11 cellular contexts compared by ENCODE assay signal in genomic region chr4:16896871-16897270, GRCh38. TPM values are rescaled to one million over a fixed set of nuclear protein-coding genes. Genes with fewer than 3 reads are reported as not detected.
DNase-seq lines count a peak whose midpoint lies in the region; ATAC-seq and TF ChIP-seq lines count a peak whose summit lies in the region.
"Had no signal": no experiment of that assay in that cellular context is flagged by ENCODE, and none has a peak within 500 bp of the region (broad histone marks: within the 10 kb centered on the region; RNA-seq: fewer than 3 reads in every experiment).

No MANE protein-coding gene starts in this region.

- H3K9ac ChIP-seq in iPS-15b (ENCODE audit: low read depth, low read length), result no peak overlapping the region

- no peaks in the 10 kb centered on the region for H3K9me3 Mint-ChIP-seq in stimulated activated effector memory CD8-positive, alpha-beta T cell treated with anti-CD3 and anti-CD28 coated beads, Interleukin-12 subunit alpha, Interleukin-12 subunit beta, amount 100 ng/mL, for 72 hours
- H3K9me3 Mint-ChIP-seq: central memory CD8-positive, alpha-beta T cell had no signal

- H3K27me3 ChIP-seq in iPS-15b (ENCODE audit: control insufficient read depth, insufficient read depth, low read length), result no peaks in the 10 kb centered on the region
- H3K27me3 ChIP-seq in sigmoid colon, result no peaks in the 10 kb centered on the region

- H3K4me3 ChIP-seq in iPS-15b (ENCODE audit: low read depth, low read length) (peak overlapping the region; percentile 56), sigmoid colon (peak overlapping the region; percentile 6 to 50 (median 42))

- DNase-seq in GM03348 (ENCODE audit: low spot score) (peak; percentile 48), astrocyte of the hippocampus (ENCODE audit: low read depth, low spot score) (peak; percentile 58), sigmoid colon (no peak), NOMO-1 treated with dmso at 0.1 percent for 144 hours (lab: John Stamatoyannopoulos, UW; ENCODE audit: unreplicated experiment) (no peak)
- no peak for DNase-seq in stimulated activated CD8-positive, alpha-beta memory T cell treated with anti-CD3 and anti-CD28 coated beads, Interleukin-4, amount 100 ng/mL, for 48 hours
- DNase-seq in stimulated activated effector memory CD8-positive, alpha-beta T cell treated with anti-CD3 and anti-CD28 coated beads, Interleukin-12 subunit alpha, Interleukin-12 subunit beta, amount 100 ng/mL, for 72 hours (ENCODE audit: low spot score in 2 of 2), result no peak
- DNase-seq: activated CD4-positive, alpha-beta T cell treated with anti-CD3 and anti-CD28 coated beads, Interleukin-2, amount 50 U/mL, for 48 hours; DMS153 had no signal

- H3K4me1 ChIP-seq in iPS-15b (ENCODE audit: control insufficient read depth, insufficient read depth, low read length) (peaks cover 49% of the 10 kb centered on the region), sigmoid colon (peaks cover 0 to 12% (median 4%) of the 10 kb centered on the region in 4 donors)

- H3K36me3 Mint-ChIP-seq in stimulated activated effector memory CD8-positive, alpha-beta T cell treated with anti-CD3 and anti-CD28 coated beads, Interleukin-12 subunit alpha, Interleukin-12 subunit beta, amount 100 ng/mL, for 72 hours, result no peaks in the 10 kb centered on the region

- H3K36me3 ChIP-seq in iPS-15b (ENCODE audit: control insufficient read depth, insufficient read depth, low read length) (no peaks in the 10 kb centered on the region), sigmoid colon (no peaks in the 10 kb centered on the region)

- no peak for ATAC-seq in HG03135 (IDR thresholded peaks at IDR 0.05; ENCODE audit: unreplicated experiment)
- no peak for ATAC-seq in stimulated activated effector memory CD8-positive, alpha-beta T cell treated with anti-CD3 and anti-CD28 coated beads, Interleukin-12 subunit alpha, Interleukin-12 subunit beta, amount 100 ng/mL, for 72 hours

- TF ChIP-seq CTCF in sigmoid colon (IDR thresholded peaks at IDR 0.05), result no peak

- H3K27ac Mint-ChIP-seq in stimulated activated effector memory CD8-positive, alpha-beta T cell treated with anti-CD3 and anti-CD28 coated beads, Interleukin-12 subunit alpha, Interleukin-12 subunit beta, amount 100 ng/mL, for 72 hours, result no peak overlapping the region

- intact Hi-C loops in sigmoid colon (cut with DNase I), result loop anchor here (5.0 kb wide), 1 partner anchor 70 kb away; no protein-coding TSS in a partner anchor

- TF ChIP-seq POLR2A in sigmoid colon (IDR thresholded peaks at IDR 0.05), result no peak

- H3K4me3 Mint-ChIP-seq in stimulated activated effector memory CD8-positive, alpha-beta T cell treated with anti-CD3 and anti-CD28 coated beads, Interleukin-12 subunit alpha, Interleukin-12 subunit beta, amount 100 ng/mL, for 72 hours, result no peak overlapping the region
- H3K4me3 Mint-ChIP-seq: central memory CD8-positive, alpha-beta T cell had no signal

- H3K27ac ChIP-seq in sigmoid colon, result peak overlapping the region; percentile 46 to 77 (median 53)

- 41 to 49% methylated on average over 3 of the region's 3 CpGs for WGBS in sigmoid colon, 2 donors

- no peaks in the 10 kb centered on the region for H3K4me1 Mint-ChIP-seq in stimulated activated effector memory CD8-positive, alpha-beta T cell treated with anti-CD3 and anti-CD28 coated beads, Interleukin-12 subunit alpha, Interleukin-12 subunit beta, amount 100 ng/mL, for 72 hours

- H3K9me3 ChIP-seq in iPS-15b (ENCODE audit: control insufficient read depth, insufficient read depth, low read length), result no peaks in the 10 kb centered on the region
- no peaks in the 10 kb centered on the region for H3K9me3 ChIP-seq in sigmoid colon

- TF ChIP-seq EP300 in sigmoid colon (IDR thresholded peaks at IDR 0.05), result no peak

RNA-seq across cellular contexts. Expression of gene LDB2, which starts 1.6 kb away (rescaled TPM):
- total RNA-seq in sigmoid colon, result 10 to 100 TPM; 18.3 to 28.5 (median 20.5) TPM
- polyA plus RNA-seq in sigmoid colon, result 1 to 10 TPM; 2.1 to 6.6 (median 6.1) TPM

Comparison
In these comparisons a context has a peak if more than half of its experiments do, and no peak if none do; other contexts are left out.
1. DNase-seq: peak in GM03348 (single experiment) and astrocyte of the hippocampus (single experiment); none in sigmoid colon (single experiment), stimulated activated CD8-positive, alpha-beta memory T cell treated with anti-CD3 and anti-CD28 coated beads, Interleukin-4, amount 100 ng/mL, for 48 hours (single experiment), stimulated activated effector memory CD8-positive, alpha-beta T cell treated with anti-CD3 and anti-CD28 coated beads, Interleukin-12 subunit alpha, Interleukin-12 subunit beta, amount 100 ng/mL, for 72 hours (0 of 2) and NOMO-1 treated with dmso at 0.1 percent for 144 hours (single experiment).